ENCODE assay signal across 11 cellular contexts in the genomic region with DNA sequence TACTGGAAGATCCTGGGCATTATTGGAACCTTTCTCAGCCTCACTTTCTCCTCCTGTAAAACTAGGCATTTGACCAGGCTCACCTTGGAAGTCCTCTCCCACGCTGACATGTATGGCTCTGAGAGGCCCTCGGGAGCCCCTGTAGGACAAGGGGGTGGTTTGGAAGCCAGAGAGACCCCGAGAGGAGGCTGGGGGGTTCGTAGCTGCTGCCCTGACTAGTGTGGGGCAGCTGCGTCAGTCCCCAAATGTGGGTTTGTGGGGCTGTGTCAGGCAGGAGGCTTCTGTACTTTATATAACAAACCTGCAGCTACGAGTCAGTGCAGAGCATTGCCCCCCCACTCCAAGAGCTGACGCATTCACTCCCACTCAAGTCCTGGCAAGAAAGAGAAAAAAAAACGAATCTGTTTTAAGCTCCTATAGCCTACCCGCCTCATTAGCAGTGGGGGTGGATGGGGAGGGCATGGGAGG. TPM values are rescaled to one million over a fixed set of nuclear protein-coding genes. Genes with fewer than 3 reads are reported as not detected.
DNase-seq lines count a peak whose midpoint lies in the region; ATAC-seq, FAIRE-seq and TF ChIP-seq lines count a peak whose summit lies in the region.
"Had no signal": no experiment of that assay in that cellular context is flagged by ENCODE, and none has a peak within 500 bp of the region (broad histone marks: within the 10 kb centered on the region; RNA-seq: fewer than 3 reads in every experiment).

No MANE protein-coding gene starts in this region.

- ATAC-seq in GM12878, result no peak
- ATAC-seq in left lobe of liver, result peak; percentile 3
- ATAC-seq in stimulated activated naive B cell treated with anti-CD40 and anti-IgM and Interleukin-4, amounts not matched to agents 10 μg/mL and 1 μg/mL and 100 μg/mL, for 72 hours (replicated peaks), result no peak
- ATAC-seq in GM18861 (IDR thresholded peaks at IDR 0.05; ENCODE audit: unreplicated experiment), result no peak
- no peak for ATAC-seq in GM18505 (IDR thresholded peaks at IDR 0.05; ENCODE audit: unreplicated experiment)

- no peak overlapping the region for H3K27ac ChIP-seq in GM12878 (ENCODE audit: control insufficient read depth, insufficient read depth)

- H3K9me3 Mint-ChIP-seq in stimulated activated naive B cell treated with anti-CD40 and anti-IgM and Interleukin-4, amounts not matched to agents 10 μg/mL and 1 μg/mL and 100 μg/mL, for 72 hours, result no peaks in the 10 kb centered on the region
- H3K9me3 Mint-ChIP-seq: activated CD4-positive, alpha-beta T cell treated with anti-CD3 and anti-CD28 coated beads, Interleukin-2, amount 10 ng/mL, durations not matched to agents 24 days and 14 days had no signal

- H2AFZ ChIP-seq in GM12878 (ENCODE audit: control insufficient read depth, low read depth, low read length), result no peak overlapping the region

- no peaks in the 10 kb centered on the region for H3K27me3 Mint-ChIP-seq in stimulated activated naive B cell treated with anti-CD40 and anti-IgM and Interleukin-4, amounts not matched to agents 10 μg/mL and 1 μg/mL and 100 μg/mL, for 72 hours

- RAD21 ChIA-PET in GM12878 (lab: Charles Lee; ENCODE audit: unreplicated experiment), result interaction anchor here (0.5 to 5.3 kb wide), 9 partner anchors 14 to 71 kb away, joined by 3 to 41 read pairs (median 7); no protein-coding TSS in a partner anchor

- POLR2A ChIA-PET in GM12878 (lab: Charles Lee), result interaction anchor here (1.1 to 4.7 kb wide), 4 partner anchors 9 to 167 kb away, joined by 3 to 28 read pairs (median 12); no protein-coding TSS in a partner anchor

- no peak for TF ChIP-seq RAD21 in GM12878 (IDR thresholded peaks at IDR 0.05; ENCODE audit: insufficient read depth, low read depth, low read length)

- no peaks in the 10 kb centered on the region for H3K9me3 ChIP-seq in GM12878 (replicated peaks; ENCODE audit: control insufficient read depth, insufficient read depth, low read length)

- DNase-seq in H7 (peak; percentile 18), GM12878 (ENCODE audit: low read depth, low spot score) (no peak), left lobe of liver (ENCODE audit: low spot score) (no peak), ACHN (no peak), NCI-H1930 (lab: John Stamatoyannopoulos, UW) (no peak)
- no peak for DNase-seq in stimulated activated naive B cell treated with anti-CD40 and anti-IgM and Interleukin-4, amounts not matched to agents 10 μg/mL and 1 μg/mL and 100 μg/mL, for 72 hours
- DNase-seq: activated CD4-positive, alpha-beta T cell treated with anti-CD3 and anti-CD28 coated beads, Interleukin-2, amount 10 ng/mL, durations not matched to agents 24 days and 14 days had no signal

- H3K9ac ChIP-seq in GM12878 (ENCODE audit: control insufficient read depth, insufficient read depth, low read length), result no peak overlapping the region

- H3K4me3 ChIP-seq in H7 (ENCODE audit: insufficient read depth, low read depth, low read length) (no peak overlapping the region), GM12878 (no peak overlapping the region)

- H3K4me1 Mint-ChIP-seq in stimulated activated naive B cell treated with anti-CD40 and anti-IgM and Interleukin-4, amounts not matched to agents 10 μg/mL and 1 μg/mL and 100 μg/mL, for 72 hours, result peaks cover 52 to 78% of the 10 kb centered on the region in 2 donors

- H3K36me3 Mint-ChIP-seq in stimulated activated naive B cell treated with anti-CD40 and anti-IgM and Interleukin-4, amounts not matched to agents 10 μg/mL and 1 μg/mL and 100 μg/mL, for 72 hours, result peaks cover 5 to 7% of the 10 kb centered on the region in 2 donors

- CTCF ChIA-PET in GM12878 (lab: Yijun Ruan, JAX), result interaction anchor here (0.7 to 3.5 kb wide), 9 partner anchors 14 to 72 kb away, joined by 3 to 30 read pairs (median 3); no protein-coding TSS in a partner anchor

- FAIRE-seq in GM12878 (lab: Jason Lieb, UNC), result no peak
- FAIRE-seq: colon, H54 had no signal

- no TSS peak for BruUV-seq in GM12878 (replicated peaks; lab: Mats Ljungman, UMichigan)

- H3K4me2 ChIP-seq in GM12878 (ENCODE audit: control insufficient read depth, insufficient read depth), result no peak overlapping the region

- no peaks in the 10 kb centered on the region for H3K27me3 ChIP-seq in H7 (ENCODE audit: control insufficient read depth, insufficient read depth, low read length)
- H3K27me3 ChIP-seq in GM12878 (replicated peaks in 1 of 2; ENCODE audit: control insufficient read depth in 2 of 2, insufficient read depth in 2 of 2, low read length in 1 of 2), result no peaks in the 10 kb centered on the region

- H4K20me1 ChIP-seq in GM12878 (ENCODE audit: control insufficient read depth, insufficient read depth), result no peaks in the 10 kb centered on the region

- H3K27ac Mint-ChIP-seq in stimulated activated naive B cell treated with anti-CD40 and anti-IgM and Interleukin-4, amounts not matched to agents 10 μg/mL and 1 μg/mL and 100 μg/mL, for 72 hours, result peak overlapping the region; percentile 14
- H3K27ac Mint-ChIP-seq: activated CD4-positive, alpha-beta T cell treated with anti-CD3 and anti-CD28 coated beads, Interleukin-2, amount 10 ng/mL, durations not matched to agents 24 days and 14 days had no signal

- no peaks in the 10 kb centered on the region for H3K79me2 ChIP-seq in GM12878 (ENCODE audit: control insufficient read depth, insufficient read depth, low read length)

- H3K36me3 ChIP-seq in H7 (replicated peaks; ENCODE audit: control insufficient read depth, insufficient read depth, low read length), result no peaks in the 10 kb centered on the region
- no peaks in the 10 kb centered on the region for H3K36me3 ChIP-seq in GM12878 (ENCODE audit: control insufficient read depth in 2 of 2, insufficient read depth in 2 of 2, low read length in 1 of 2)

- peaks cover 27% of the 10 kb centered on the region for H3K4me1 ChIP-seq in GM12878 (ENCODE audit: control insufficient read depth, insufficient read depth, low read length)

- 36% methylated on average over 9 of the region's 9 CpGs for WGBS in GM12878 (ENCODE audit: insufficient coverage, insufficient replicate concordance, low lambda C conversion rate, missing lambda C conversion rate)

- H3K4me3 Mint-ChIP-seq in stimulated activated naive B cell treated with anti-CD40 and anti-IgM and Interleukin-4, amounts not matched to agents 10 μg/mL and 1 μg/mL and 100 μg/mL, for 72 hours, result peak overlapping the region in 1 of 2 donors; percentile 41
- H3K4me3 Mint-ChIP-seq: activated CD4-positive, alpha-beta T cell treated with anti-CD3 and anti-CD28 coated beads, Interleukin-2, amount 10 ng/mL, durations not matched to agents 24 days and 14 days had no signal

- TF ChIP-seq POLR2A in GM12878 (IDR thresholded peaks at IDR 0.05; ENCODE audit: low read depth, low read length), result no peak
- no peak for TF ChIP-seq POLR2A in GM18505 (IDR thresholded peaks at IDR 0.05; ENCODE audit: borderline replicate concordance, extremely low read depth, insufficient read depth, insufficient read length)

- SMC1A ChIA-PET in GM12878 (lab: Charles Lee; ENCODE audit: uncharacterized antibody, unreplicated experiment), result interaction anchor here (0.6 to 7.0 kb wide), 7 partner anchors 10 to 71 kb away, joined by 3 to 55 read pairs (median 12); a partner anchor contains a TSS

- intact Hi-C loops in GM12878 (cut with micrococcal nuclease; ENCODE audit: unreplicated experiment), result no loop called here

- in situ Hi-C loops in GM12878 (cut with MboI) (no loop called here), ACHN (cut with HindIII; ENCODE audit: low pct_ligation_motif_present, low pct_unique_long_range_greater_than_20kb, low sequenced_read_pairs) (no loop called here)

- TF ChIP-seq CTCF in GM12878 (IDR thresholded peaks at IDR 0.05 in 2 of 3, conservative IDR thresholded peaks at IDR 0.05 in 1 of 3; ENCODE audit: control insufficient read depth in 2 of 3, extremely low read depth in 1 of 3, insufficient read depth in 1 of 3, low read depth in 3 of 3, low read length in 3 of 3), result no peak

- TF ChIP-seq EP300 in GM12878 (IDR thresholded peaks at IDR 0.05; ENCODE audit: borderline replicate concordance in 1 of 2, control insufficient read depth in 1 of 2, low read depth in 2 of 2, low read length in 2 of 2), result no peak

RNA-seq across cellular contexts. Expression of a gene that starts 1.8 kb away (rescaled TPM):
- 0.67 and 2.1 TPM in 2 replicates for total RNA-seq in H7 (2014; rRNA removed; shearing (Covaris generic))
- 17.2 and 19.8 TPM in 2 replicates for total RNA-seq in GM12878 (2013; cell fraction: nucleolus; rRNA removed)
- total RNA-seq in GM12878 (2014; rRNA removed) (0.68 and 1.1 TPM in 2 replicates), GM12878 (2014; rRNA removed; fragmentation: Illumina TruSeq; extraction: Trizol) (0.31 and 0.41 TPM in 2 replicates), GM12878 (2021) (0.77 and 1.2 TPM in 2 replicates), left lobe of liver (13.8 TPM)
- polyA plus RNA-seq in GM12878 (2011; ENCODE audit: low read depth), result 0.16 TPM
- polyA plus RNA-seq in GM12878 (2011; rRNA removed) (0.59 and 1.2 TPM in 2 replicates), GM12878 (2014; fragmentation: Illumina TruSeq; extraction: Trizol) (0.48 and 0.60 TPM in 2 replicates), GM12878 (2014; fragmentation: Nextera tagmentation; extraction: Ambion mirVana) (under 1 TPM; 0.03 to 0.05 TPM), GM12878 (2014; rRNA removed) (0.63 and 1.2 TPM in 2 replicates), GM12878 (2016; fragmentation: Nextera tagmentation; extraction: Ambion mirVana) (under 1 TPM; 0.16 to 0.18 TPM)
- polyA plus RNA-seq in GM12878 (2011; cell fraction: cytosol; rRNA removed), result 1.5 and 1.9 TPM in 2 replicates
- polyA plus RNA-seq in GM12878 (2011; cell fraction: nucleus; rRNA removed), result 2.1 and 2.6 TPM in 2 replicates
- 0.16 and 0.38 TPM in 2 replicates for polyA plus RNA-seq in GM12878 (2012)
- polyA minus RNA-seq in GM12878 (2011; rRNA and poly(A)+ RNA removed), result 1.4 and 2.1 TPM in 2 replicates
- polyA minus RNA-seq in GM12878 (2011; cell fraction: cytosol; rRNA and poly(A)+ RNA removed), result 0.40 and 0.94 TPM in 2 replicates
- 0.60 and 0.77 TPM in 2 replicates for polyA minus RNA-seq in GM12878 (2011; cell fraction: nucleus; rRNA and poly(A)+ RNA removed)
- total RNA-seq: activated CD4-positive, alpha-beta T cell treated with anti-CD3 and anti-CD28 coated beads, Interleukin-2, amount 10 ng/mL, durations not matched to agents 24 days and 14 days had no signal

RNA-seq across cellular contexts. Expression of a gene that starts 15.5 kb away (rescaled TPM):
- not detected in 2 replicates for total RNA-seq in H7 (2014; rRNA removed; shearing (Covaris generic))
- 217 and 243 TPM in 2 replicates for total RNA-seq in GM12878 (2013; cell fraction: nucleolus; rRNA removed)
- total RNA-seq in GM12878 (2014; rRNA removed), result 114 and 118 TPM in 2 replicates
- 132 and 137 TPM in 2 replicates for total RNA-seq in GM12878 (2014; rRNA removed; fragmentation: Illumina TruSeq; extraction: Trizol)
- 704 and 775 TPM in 2 replicates for total RNA-seq in GM12878 (2021)
- polyA plus RNA-seq in GM12878 (2011; ENCODE audit: low read depth), result 191 TPM
- polyA plus RNA-seq in GM12878 (2011; rRNA removed), result 14.5 and 38.0 TPM in 2 replicates
- 34.6 and 58.9 TPM in 2 replicates for polyA plus RNA-seq in GM12878 (2011; cell fraction: cytosol; rRNA removed)
- 20.6 TPM in 2 replicates for polyA plus RNA-seq in GM12878 (2011; cell fraction: nucleus; rRNA removed)
- polyA plus RNA-seq in GM12878 (2012), result 240 and 288 TPM in 2 replicates
- polyA plus RNA-seq in GM12878 (2014; fragmentation: Illumina TruSeq; extraction: Trizol), result 508 and 540 TPM in 2 replicates
- polyA plus RNA-seq in GM12878 (2014; fragmentation: Nextera tagmentation; extraction: Ambion mirVana), result 100 to 1,000 TPM; 581 to 591 TPM
- polyA plus RNA-seq in GM12878 (2014; rRNA removed), result 221 and 240 TPM in 2 replicates
- polyA plus RNA-seq in GM12878 (2016; fragmentation: Nextera tagmentation; extraction: Ambion mirVana), result 100 to 1,000 TPM; 347 to 350 TPM
- 35.3 and 36.7 TPM in 2 replicates for polyA minus RNA-seq in GM12878 (2011; rRNA and poly(A)+ RNA removed)
- polyA minus RNA-seq in GM12878 (2011; cell fraction: cytosol; rRNA and poly(A)+ RNA removed), result 35.0 and 39.2 TPM in 2 replicates
- polyA minus RNA-seq in GM12878 (2011; cell fraction: nucleus; rRNA and poly(A)+ RNA removed), result 4.6 and 6.1 TPM in 2 replicates
- 0.40 TPM for total RNA-seq in left lobe of liver

RNA-seq across cellular contexts. Expression of a gene that starts 30.5 kb away (rescaled TPM):
- not detected in 2 replicates for total RNA-seq in H7 (2014; rRNA removed; shearing (Covaris generic))
- total RNA-seq in GM12878 (2013; cell fraction: nucleolus; rRNA removed), result not detected in 2 replicates
- 66.1 and 72.0 TPM in 2 replicates for total RNA-seq in GM12878 (2014; rRNA removed)
- total RNA-seq in GM12878 (2014; rRNA removed; fragmentation: Illumina TruSeq; extraction: Trizol), result 54.8 and 54.9 TPM in 2 replicates
- total RNA-seq in GM12878 (2021), result 33.1 and 39.5 TPM in 2 replicates
- 5.6 TPM for polyA plus RNA-seq in GM12878 (2011; ENCODE audit: low read depth)
- 0.92 and 1.2 TPM in 2 replicates for polyA plus RNA-seq in GM12878 (2011; rRNA removed)
- polyA plus RNA-seq in GM12878 (2011; cell fraction: cytosol; rRNA removed), result 2.1 and 2.4 TPM in 2 replicates
- polyA plus RNA-seq in GM12878 (2011; cell fraction: nucleus; rRNA removed), result 0.59 and 1.1 TPM in 2 replicates
- polyA plus RNA-seq in GM12878 (2012), result 7.4 and 18.5 TPM in 2 replicates
- 26.2 and 55.9 TPM in 2 replicates for polyA plus RNA-seq in GM12878 (2014; fragmentation: Illumina TruSeq; extraction: Trizol)
- polyA plus RNA-seq in GM12878 (2014; fragmentation: Nextera tagmentation; extraction: Ambion mirVana), result 10 to 100 TPM; 26.4 to 31.2 TPM
- 84.9 and 107 TPM in 2 replicates for polyA plus RNA-seq in GM12878 (2014; rRNA removed)
- 10 to 100 TPM; 28.3 to 35.2 TPM for polyA plus RNA-seq in GM12878 (2016; fragmentation: Nextera tagmentation; extraction: Ambion mirVana)
- not detected in 2 replicates for polyA minus RNA-seq in GM12878 (2011; rRNA and poly(A)+ RNA removed)
- polyA minus RNA-seq in GM12878 (2011; cell fraction: cytosol; rRNA and poly(A)+ RNA removed), result not detected in 2 replicates
- not detected in 2 replicates for polyA minus RNA-seq in GM12878 (2011; cell fraction: nucleus; rRNA and poly(A)+ RNA removed)
- total RNA-seq in left lobe of liver, result not detected
- total RNA-seq: activated CD4-positive, alpha-beta T cell treated with anti-CD3 and anti-CD28 coated beads, Interleukin-2, amount 10 ng/mL, durations not matched to agents 24 days and 14 days had no signal

Comparison
In these comparisons a context has a peak if more than half of its experiments do, and no peak if none do; other contexts are left out.
1. RNA of a gene that starts 15.5 kb away (total RNA-seq): 114 to 775 TPM in GM12878; 0.40 TPM in left lobe of liver (single experiment) and not detected in H7; every median in the first group is over 10 times any median in the second.